Comparison of ENCODE assay signal across 19 cellular contexts in genomic region chr14:105591052-105591451, GRCh38.
DNase-seq lines count a peak whose midpoint lies in the region; ATAC-seq and TF ChIP-seq lines count a peak whose summit lies in the region.
"Had no signal": no experiment of that assay in that cellular context is flagged by ENCODE, and none has a peak within 500 bp of the region (broad histone marks: within the 10 kb centered on the region; RNA-seq: fewer than 3 reads in every experiment).

No MANE protein-coding gene starts in this region.

- intact Hi-C loops in right lobe of liver (cut with DNase I): no loop called here

- TF ChIP-seq POLR2A in right lobe of liver (IDR thresholded peaks at IDR 0.05): no peak

- no peak overlapping the region for H2AFZ ChIP-seq in SU-DHL-6 (ENCODE audit: low read depth, low read length, severe bottlenecking)
- H2AFZ ChIP-seq: GM23338 had no signal

- H3K4me1 Mint-ChIP-seq in activated naive CD4-positive, alpha-beta T cell treated with anti-CD3 and anti-CD28 coated beads, Interleukin-2, amount 10 ng/mL, durations not matched to agents 7 days and 5 days: no peaks in the 10 kb centered on the region
- H3K4me1 Mint-ChIP-seq: GM23338 had no signal

- TF ChIP-seq CTCF in SU-DHL-6 (IDR thresholded peaks at IDR 0.05; ENCODE audit: insufficient read depth, low read length, poor library complexity, severe bottlenecking): no peak
- TF ChIP-seq CTCF in right lobe of liver (IDR thresholded peaks at IDR 0.05): no peak

- H3K9me3 ChIP-seq in SU-DHL-6 (ENCODE audit: insufficient read depth, low read length) (no peaks in the 10 kb centered on the region), right lobe of liver (no peaks in the 10 kb centered on the region)
- H3K9me3 ChIP-seq: SK-N-SH had no signal

- no peak for DNase-seq in activated naive CD4-positive, alpha-beta T cell treated with anti-CD3 and anti-CD28 coated beads, Interleukin-2, amount 50 U/mL, for 72 hours (ENCODE audit: low spot score in 2 of 2)
- DNase-seq in activated naive CD4-positive, alpha-beta T cell treated with anti-CD3 and anti-CD28 coated beads, Interleukin-2, amount 10 ng/mL, durations not matched to agents 7 days and 5 days: no peak
- DNase-seq in right lobe of liver: peak in 2 of 3 donors; percentile 39 to 65
- no peak for DNase-seq in DMS 273 treated with DMSO at 0.1 percent for 48 hours (lab: John Stamatoyannopoulos, UW)
- DNase-seq in hippocampal formation (lab: John Stamatoyannopoulos, UW): no peak
- DNase-seq: EL, KG1, NCI-H1048, NCI-H1436 treated with DMSO at 0.1 percent for 48 hours, NCI-H2081, NCI-H774, SHP77, SK-N-SH had no signal

- H3K27me3 Mint-ChIP-seq in activated naive CD4-positive, alpha-beta T cell treated with anti-CD3 and anti-CD28 coated beads, Interleukin-2, amount 10 ng/mL, durations not matched to agents 7 days and 5 days: no peaks in the 10 kb centered on the region

- H3K4me1 ChIP-seq in right lobe of liver: no peaks in the 10 kb centered on the region

- no peaks in the 10 kb centered on the region for H4K20me1 ChIP-seq in SU-DHL-6 (ENCODE audit: low read depth, low read length)

- no peak overlapping the region for H3K27ac Mint-ChIP-seq in activated naive CD4-positive, alpha-beta T cell treated with anti-CD3 and anti-CD28 coated beads, Interleukin-2, amount 50 U/mL, for 72 hours
- no peak overlapping the region for H3K27ac Mint-ChIP-seq in activated naive CD4-positive, alpha-beta T cell treated with anti-CD3 and anti-CD28 coated beads, Interleukin-2, amount 10 ng/mL, durations not matched to agents 7 days and 5 days
- H3K27ac Mint-ChIP-seq: GM23338 had no signal

- H3K36me3 ChIP-seq in SU-DHL-6 (ENCODE audit: low read length): no peaks in the 10 kb centered on the region
- no peaks in the 10 kb centered on the region for H3K36me3 ChIP-seq in right lobe of liver

- WGBS in right lobe of liver (ENCODE audit: insufficient coverage, low coverage, low lambda C conversion rate, missing lambda C conversion rate): no CpG with 5 or more reads among the region's 4 CpGs

- H3K4me3 Mint-ChIP-seq in activated naive CD4-positive, alpha-beta T cell treated with anti-CD3 and anti-CD28 coated beads, Interleukin-2, amount 10 ng/mL, durations not matched to agents 7 days and 5 days: no peak overlapping the region
- H3K4me3 Mint-ChIP-seq: GM23338 had no signal

- no peaks in the 10 kb centered on the region for H3F3A ChIP-seq in SU-DHL-6 (ENCODE audit: insufficient read depth)

- CTCF ChIA-PET in activated naive CD4-positive, alpha-beta T cell treated with anti-CD3 and anti-CD28 coated beads, Interleukin-2, amount 10 ng/mL, durations not matched to agents 7 days and 5 days (lab: Charles Lee): no interaction called here

- ATAC-seq in activated naive CD4-positive, alpha-beta T cell treated with anti-CD3 and anti-CD28 coated beads, Interleukin-2, amount 50 U/mL, for 72 hours: peak; percentile 17 to 34
- ATAC-seq in right lobe of liver (peak in 1 of 4 donors; percentile 73), GM21619 (IDR thresholded peaks at IDR 0.05; ENCODE audit: unreplicated experiment) (no peak), GM19324 (IDR thresholded peaks at IDR 0.05; ENCODE audit: low FRiP score, unreplicated experiment) (no peak)
- ATAC-seq: GM23338, Panc1 had no signal

- H3K27ac ChIP-seq in SU-DHL-6 (ENCODE audit: low read depth, low read length): peak overlapping the region; percentile 32; the same call in 1 of the 2 replicates
- no peak overlapping the region for H3K27ac ChIP-seq in right lobe of liver
- H3K27ac ChIP-seq: C4-2B had no signal

- no peak overlapping the region for H3K4me2 ChIP-seq in SU-DHL-6 (ENCODE audit: low read depth, low read length, poor library complexity, severe bottlenecking)
- H3K4me2 ChIP-seq: GM23338, SK-N-SH had no signal

- no peaks in the 10 kb centered on the region for H3K27me3 ChIP-seq in SU-DHL-6 (ENCODE audit: low read length)
- H3K27me3 ChIP-seq in right lobe of liver: no peaks in the 10 kb centered on the region

- H3K9me3 Mint-ChIP-seq in activated naive CD4-positive, alpha-beta T cell treated with anti-CD3 and anti-CD28 coated beads, Interleukin-2, amount 50 U/mL, for 72 hours: no peaks in the 10 kb centered on the region
- no peaks in the 10 kb centered on the region for H3K9me3 Mint-ChIP-seq in activated naive CD4-positive, alpha-beta T cell treated with anti-CD3 and anti-CD28 coated beads, Interleukin-2, amount 10 ng/mL, durations not matched to agents 7 days and 5 days

- no peaks in the 10 kb centered on the region for H3K9me2 ChIP-seq in SU-DHL-6 (replicated peaks; ENCODE audit: insufficient read depth, low read length)
- H3K9me2 ChIP-seq: SK-N-SH had no signal

- no peaks in the 10 kb centered on the region for H3K79me2 ChIP-seq in SU-DHL-6 (ENCODE audit: insufficient read depth, low read length)

- H3K36me3 Mint-ChIP-seq in activated naive CD4-positive, alpha-beta T cell treated with anti-CD3 and anti-CD28 coated beads, Interleukin-2, amount 50 U/mL, for 72 hours: no peaks in the 10 kb centered on the region
- H3K36me3 Mint-ChIP-seq in activated naive CD4-positive, alpha-beta T cell treated with anti-CD3 and anti-CD28 coated beads, Interleukin-2, amount 10 ng/mL, durations not matched to agents 7 days and 5 days: no peaks in the 10 kb centered on the region

- H3K9ac ChIP-seq in SU-DHL-6 (ENCODE audit: low read length): no peak overlapping the region
- H3K9ac ChIP-seq: SK-N-SH had no signal

- H3K4me3 ChIP-seq in SU-DHL-6 (ENCODE audit: insufficient read depth, low read length, poor library complexity, severe bottlenecking): no peak overlapping the region
- no peak overlapping the region for H3K4me3 ChIP-seq in right lobe of liver
- H3K4me3 ChIP-seq: GM23338 had no signal

Comparison
In these comparisons a context has a peak if more than half of its experiments do, and no peak if none do; other contexts are left out.
1. ATAC-seq: peak in activated naive CD4-positive, alpha-beta T cell treated with anti-CD3 and anti-CD28 coated beads, Interleukin-2, amount 50 U/mL, for 72 hours (2 of 2); none in GM21619 (single experiment) and GM19324 (single experiment).
2. DNase-seq: peak in right lobe of liver (2 of 3); none in activated naive CD4-positive, alpha-beta T cell treated with anti-CD3 and anti-CD28 coated beads, Interleukin-2, amount 50 U/mL, for 72 hours (0 of 2), activated naive CD4-positive, alpha-beta T cell treated with anti-CD3 and anti-CD28 coated beads, Interleukin-2, amount 10 ng/mL, durations not matched to agents 7 days and 5 days (single experiment), DMS 273 treated with DMSO at 0.1 percent for 48 hours (single experiment) and hippocampal formation (0 of 2).